20 cellular contexts compared by ENCODE assay signal in the genomic region with DNA sequence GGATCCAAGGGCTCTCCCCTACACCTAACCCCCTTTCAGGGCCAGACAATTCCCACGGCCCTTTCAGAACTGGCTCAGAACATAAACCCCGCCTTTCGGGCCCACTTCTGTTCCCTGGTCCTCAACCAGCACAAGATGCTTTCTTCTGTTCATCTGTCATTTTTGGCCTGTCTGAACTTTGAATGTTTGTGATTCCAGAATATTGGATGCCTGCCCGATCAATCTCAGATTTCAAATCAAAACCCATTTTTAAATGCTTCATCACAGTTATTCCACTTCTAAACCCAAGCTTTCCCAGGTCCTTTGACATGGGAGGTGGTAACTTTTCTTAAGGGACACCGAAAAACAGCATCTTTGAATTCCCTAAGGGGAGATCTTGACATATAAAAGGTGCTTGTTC.
DNase-seq lines count a peak whose midpoint lies in the region; ATAC-seq and TF ChIP-seq lines count a peak whose summit lies in the region.
"Had no signal": no experiment of that assay in that cellular context is flagged by ENCODE, and none has a peak within 500 bp of the region (broad histone marks: within the 10 kb centered on the region; RNA-seq: fewer than 3 reads in every experiment).

No MANE protein-coding gene starts in this region.

- no TSS peak for BruUV-seq in Panc1 (replicated peaks; lab: Mats Ljungman, UMichigan)

- H3K27ac ChIP-seq in Panc1 (ENCODE audit: low read length) (peak overlapping the region; percentile 92), dorsolateral prefrontal cortex (peak overlapping the region in 40 of 59 donors; percentile 11 to 96 (median 87))
- H3K27ac ChIP-seq: BLaER1, Peyer's patch had no signal

- DNase-seq in AG10803 (ENCODE audit: low read depth) (peak; percentile 24), Panc1 (ENCODE audit: low read depth, low spot score) (no peak), dorsolateral prefrontal cortex (no peak), hepatic stellate cell (ENCODE audit: low spot score) (peak; percentile 22), erythroblast (lab: John Stamatoyannopoulos, UW) (no peak), sciatic nerve (ENCODE audit: low spot score) (no peak)
- DNase-seq: 8988T; ACHN; CD4-positive, CD25-positive, alpha-beta regulatory T cell; KG1; MG63; NCI-H2081; NCI-H2227 treated with DMSO at 0.1 percent for 48 hours; NCI-H510A; NCI-H69; Peyer's patch; SHP77 treated with DMSO at 0.1 percent for 48 hours had no signal

- POLR2A ChIA-PET in Panc1 (lab: Charles Lee), result no interaction called here

- ATAC-seq in Panc1 (no peak), HG03521 (IDR thresholded peaks at IDR 0.05; ENCODE audit: unreplicated experiment) (no peak), GM19397 (IDR thresholded peaks at IDR 0.05; ENCODE audit: unreplicated experiment) (no peak), sciatic nerve (no peak)

- peaks cover 4% of the 10 kb centered on the region; the same call in 1 of the 2 replicates for H3K9me3 ChIP-seq in Panc1 (ENCODE audit: control insufficient read depth, insufficient read depth, low read depth, low read length)
- H3K9me3 ChIP-seq: MG63, Peyer's patch had no signal

- H3K4me3 ChIP-seq in AG10803 (ENCODE audit: low read length), result no peak overlapping the region
- H3K4me3 ChIP-seq in Panc1 (ENCODE audit: low read depth in 2 of 2, low read length in 2 of 2), result no peak overlapping the region
- H3K4me3 ChIP-seq in dorsolateral prefrontal cortex, result no peak overlapping the region
- H3K4me3 ChIP-seq: BLaER1, MG63, Peyer's patch had no signal

- H3K4me1 ChIP-seq in Panc1 (ENCODE audit: control insufficient read depth, insufficient read depth, low read length), result peaks cover 26% of the 10 kb centered on the region

- TF ChIP-seq POLR2A in erythroblast (IDR thresholded peaks at IDR 0.05; ENCODE audit: low read length), result no peak

- CTCF ChIA-PET in Panc1 (lab: Charles Lee), result no interaction called here

- no peaks in the 10 kb centered on the region for H3K36me3 ChIP-seq in Panc1 (ENCODE audit: control insufficient read depth, insufficient read depth, low read length)
- H3K36me3 ChIP-seq: BLaER1, MG63, Peyer's patch had no signal

- H3K27me3 ChIP-seq in Panc1 (ENCODE audit: control insufficient read depth, insufficient read depth, low read length), result no peaks in the 10 kb centered on the region
- peaks cover 0 to 4% (median 0%) of the 10 kb centered on the region in 45 donors for H3K27me3 ChIP-seq in dorsolateral prefrontal cortex
- H3K27me3 ChIP-seq: MG63, Peyer's patch had no signal

- in situ Hi-C loops in Panc1 (cut with HindIII; ENCODE audit: low pct_unique_long_range_greater_than_20kb, low sequenced_read_pairs), result no loop called here

- intact Hi-C loops in Panc1 (cut with micrococcal nuclease; ENCODE audit: unreplicated experiment), result no loop called here
- intact Hi-C loops in dorsolateral prefrontal cortex (cut with DNase I), result no loop called here
- intact Hi-C loops in sciatic nerve (cut with DNase I), result no loop called here

- TF ChIP-seq CTCF in AG10803 (conservative IDR thresholded peaks at IDR 0.05; ENCODE audit: low read length), result no peak
- no peak for TF ChIP-seq CTCF in Panc1 (IDR thresholded peaks at IDR 0.05)
- no peak for TF ChIP-seq CTCF in dorsolateral prefrontal cortex (IDR thresholded peaks at IDR 0.05 in 54 of 56, conservative IDR thresholded peaks at IDR 0.05 in 2 of 56; ENCODE audit: low read depth in 1 of 56, partially characterized antibody in 56 of 56)

Comparison
In these comparisons a context has a peak if more than half of its experiments do, and no peak if none do; other contexts are left out.
1. DNase-seq: peak in AG10803 (single experiment) and hepatic stellate cell (single experiment); none in Panc1 (single experiment), dorsolateral prefrontal cortex (0 of 10), erythroblast (0 of 2) and sciatic nerve (single experiment).